Comparison of ENCODE assay signal across 16 cellular contexts in genomic region chr15:39391230-39391629, GRCh38.
DNase-seq lines count a peak whose midpoint lies in the region; ATAC-seq and TF ChIP-seq lines count a peak whose summit lies in the region.
"Had no signal": no experiment of that assay in that cellular context is flagged by ENCODE, and none has a peak within 500 bp of the region (broad histone marks: within the 10 kb centered on the region; RNA-seq: fewer than 3 reads in every experiment).

No MANE protein-coding gene starts in this region.

- H3K4me1 ChIP-seq in sigmoid colon, result peaks cover 0 to 29% (median 15%) of the 10 kb centered on the region in 4 donors
- peaks cover 0 to 14% (median 11%) of the 10 kb centered on the region in 3 donors for H3K4me1 ChIP-seq in esophagus squamous epithelium
- H3K4me1 ChIP-seq: right lobe of liver had no signal

- peak in 3 of 4 donors; percentile 3 to 81 (median 54) for TF ChIP-seq EP300 in sigmoid colon (IDR thresholded peaks at IDR 0.05)

- POLR2A ChIA-PET in naive thymus-derived CD8-positive, alpha-beta T cell (lab: Charles Lee), result no interaction called here

- DNase-seq in SIG-M5 treated with dmso at 0.1 percent for 504 hours (lab: John Stamatoyannopoulos, UW; ENCODE audit: unreplicated experiment) (peak; percentile 39), SIG-M5 (lab: John Stamatoyannopoulos, UW) (no peak), NCI-H2171 treated with DMSO at 0.1 percent for 48 hours (lab: John Stamatoyannopoulos, UW) (peak; percentile 95), cardiac fibroblast (ENCODE audit: low read depth in 2 of 2) (peak; percentile 62 to 78), sigmoid colon (peak; percentile 91), NCI-H345 treated with DMSO at 0.1 percent for 48 hours (lab: John Stamatoyannopoulos, UW; ENCODE audit: unreplicated experiment) (no peak), esophagus squamous epithelium (lab: John Stamatoyannopoulos, UW) (no peak)
- DNase-seq in naive thymus-derived CD8-positive, alpha-beta T cell, result no peak
- DNase-seq: activated CD4-positive, alpha-beta T cell treated with anti-CD3 and anti-CD28 coated beads, Interleukin-2, amount 50 U/mL, for 4 hours; cortex of kidney; right lobe of liver; SHP77 treated with DMSO at 0.1 percent for 48 hours; stimulated activated naive B cell treated with anti-CD40 and anti-IgM and Interleukin-4, amounts not matched to agents 10 μg/mL and 1 μg/mL and 100 μg/mL, for 72 hours; T1000 had no signal

- H3K27me3 Mint-ChIP-seq in naive thymus-derived CD8-positive, alpha-beta T cell, result peaks cover 2 to 18% (median 5%) of the 10 kb centered on the region in 5 donors

- H3K9me3 ChIP-seq in sigmoid colon (no peaks in the 10 kb centered on the region), esophagus squamous epithelium (no peaks in the 10 kb centered on the region)
- H3K9me3 ChIP-seq: adrenal gland, esophagus muscularis mucosa, right lobe of liver had no signal

- H3K36me3 Mint-ChIP-seq in naive thymus-derived CD8-positive, alpha-beta T cell, result no peaks in the 10 kb centered on the region
- H3K36me3 Mint-ChIP-seq: stimulated activated naive B cell treated with anti-CD40 and anti-IgM and Interleukin-4, amounts not matched to agents 10 μg/mL and 1 μg/mL and 100 μg/mL, for 72 hours had no signal

- H3K9me3 Mint-ChIP-seq in naive thymus-derived CD8-positive, alpha-beta T cell, result no peaks in the 10 kb centered on the region
- H3K9me3 Mint-ChIP-seq: stimulated activated naive B cell treated with anti-CD40 and anti-IgM and Interleukin-4, amounts not matched to agents 10 μg/mL and 1 μg/mL and 100 μg/mL, for 72 hours had no signal

- no peak overlapping the region for H3K4me3 Mint-ChIP-seq in naive thymus-derived CD8-positive, alpha-beta T cell
- H3K4me3 Mint-ChIP-seq: stimulated activated naive B cell treated with anti-CD40 and anti-IgM and Interleukin-4, amounts not matched to agents 10 μg/mL and 1 μg/mL and 100 μg/mL, for 72 hours had no signal

- TF ChIP-seq CTCF in cardiac fibroblast (IDR thresholded peaks at IDR 0.05; ENCODE audit: low read depth, low read length), result no peak
- no peak for TF ChIP-seq CTCF in sigmoid colon (IDR thresholded peaks at IDR 0.05)
- no peak for TF ChIP-seq CTCF in esophagus squamous epithelium (IDR thresholded peaks at IDR 0.05)

- H3K27ac Mint-ChIP-seq in naive thymus-derived CD8-positive, alpha-beta T cell, result no peak overlapping the region
- H3K27ac Mint-ChIP-seq: stimulated activated naive B cell treated with anti-CD40 and anti-IgM and Interleukin-4, amounts not matched to agents 10 μg/mL and 1 μg/mL and 100 μg/mL, for 72 hours had no signal

- H3K27ac ChIP-seq in sigmoid colon, result peak overlapping the region in 3 of 4 donors; percentile 30 to 74 (median 47)
- H3K27ac ChIP-seq in esophagus squamous epithelium, result no peak overlapping the region
- H3K27ac ChIP-seq: adrenal gland, esophagus muscularis mucosa, right lobe of liver had no signal

- no peak for ATAC-seq in naive thymus-derived CD8-positive, alpha-beta T cell
- ATAC-seq: stimulated activated naive B cell treated with anti-CD40 and anti-IgM and Interleukin-4, amounts not matched to agents 10 μg/mL and 1 μg/mL and 100 μg/mL, for 72 hours had no signal

- TF ChIP-seq POLR2A in sigmoid colon (IDR thresholded peaks at IDR 0.05) (no peak), esophagus squamous epithelium (IDR thresholded peaks at IDR 0.05) (no peak)

- H3K36me3 ChIP-seq in sigmoid colon, result no peaks in the 10 kb centered on the region
- no peaks in the 10 kb centered on the region for H3K36me3 ChIP-seq in esophagus squamous epithelium
- H3K36me3 ChIP-seq: adrenal gland, esophagus muscularis mucosa, right lobe of liver had no signal

- peaks cover 0 to 3% (median 0%) of the 10 kb centered on the region in 4 donors for H3K4me1 Mint-ChIP-seq in naive thymus-derived CD8-positive, alpha-beta T cell
- H3K4me1 Mint-ChIP-seq: stimulated activated naive B cell treated with anti-CD40 and anti-IgM and Interleukin-4, amounts not matched to agents 10 μg/mL and 1 μg/mL and 100 μg/mL, for 72 hours had no signal

- intact Hi-C loops in sigmoid colon (cut with DNase I), result loop anchor here (5.0 kb wide), 2 partner anchors 101 to 191 kb away; partner anchors contain the start of gene THBS1
- intact Hi-C loops in esophagus squamous epithelium (cut with DNase I), result no loop called here

- H3K4me3 ChIP-seq in cardiac fibroblast (replicated peaks in 1 of 2; ENCODE audit: low read depth in 2 of 2, low read length in 2 of 2) (no peak overlapping the region), sigmoid colon (no peak overlapping the region), esophagus squamous epithelium (no peak overlapping the region)
- H3K4me3 ChIP-seq: adrenal gland, esophagus muscularis mucosa, right lobe of liver had no signal

- 75 to 85% methylated on average over 5 of the region's 5 CpGs for WGBS in sigmoid colon, 2 donors
- 47 to 82% methylated on average over 4 to 5 of the region's 5 CpGs for WGBS in esophagus squamous epithelium, 2 donors

- H3K27me3 ChIP-seq in sigmoid colon (no peaks in the 10 kb centered on the region), esophagus squamous epithelium (no peaks in the 10 kb centered on the region)
- H3K27me3 ChIP-seq: adrenal gland, esophagus muscularis mucosa, right lobe of liver had no signal

Comparison
In these comparisons a context has a peak if more than half of its experiments do, and no peak if none do; other contexts are left out.
1. DNase-seq: peak in SIG-M5 treated with dmso at 0.1 percent for 504 hours (single experiment), NCI-H2171 treated with DMSO at 0.1 percent for 48 hours (single experiment), cardiac fibroblast (2 of 2) and sigmoid colon (single experiment); none in SIG-M5 (single experiment), naive thymus-derived CD8-positive, alpha-beta T cell (0 of 10), NCI-H345 treated with DMSO at 0.1 percent for 48 hours (single experiment) and esophagus squamous epithelium (single experiment).
2. H3K27ac ChIP-seq: peak in sigmoid colon (3 of 4); none in esophagus squamous epithelium (0 of 4).